In the genomic region with DNA sequence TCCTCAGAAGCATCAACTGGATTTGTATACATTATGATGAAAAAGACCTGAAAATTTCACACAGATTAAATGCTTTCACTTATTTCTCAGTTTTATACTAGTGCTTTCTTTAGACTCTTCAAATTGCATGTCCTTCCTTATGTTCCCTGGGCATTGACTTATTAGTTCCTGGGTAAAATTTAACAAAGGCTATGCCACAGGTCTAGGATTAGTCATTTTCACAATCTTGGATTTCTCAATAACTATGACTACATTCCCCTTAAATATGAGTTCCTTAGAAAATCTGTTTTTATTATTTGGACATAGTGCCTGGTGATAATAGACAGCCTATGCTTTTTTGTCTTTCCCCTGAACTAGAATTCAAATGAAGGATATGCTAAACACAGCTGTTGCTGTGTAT, we compare ENCODE assay signal across 16 cellular contexts.
A peak's percentile ranks its signal among the peaks of the same experiment; 100 is the strongest.
DNase-seq lines count a peak whose midpoint lies in the region; ATAC-seq and TF ChIP-seq lines count a peak whose summit lies in the region.
"Had no signal": no experiment of that assay in that cellular context is flagged by ENCODE, and none has a peak within 500 bp of the region (broad histone marks: within the 10 kb centered on the region; RNA-seq: fewer than 3 reads in every experiment).

No MANE protein-coding gene starts in this region.

- no peaks in the 10 kb centered on the region for H3K27me3 Mint-ChIP-seq in activated T-cell treated with anti-CD3 and anti-CD28 coated beads, Interleukin-2, amount 50 U/mL, for 24 hours
- H3K27me3 Mint-ChIP-seq: activated CD4-positive, alpha-beta memory T cell treated with anti-CD3 and anti-CD28 coated beads for 36 hours; progenitor cell of endocrine pancreas had no signal

- ATAC-seq in lower lobe of right lung = peak; percentile 23 to 30
- no peak for ATAC-seq in HG02981 (IDR thresholded peaks at IDR 0.05; ENCODE audit: unreplicated experiment)
- ATAC-seq: mucosa of descending colon had no signal

- H3K36me3 ChIP-seq in lower lobe of right lung (no peaks in the 10 kb centered on the region), Peyer's patch (no peaks in the 10 kb centered on the region)
- H3K36me3 ChIP-seq: uterus had no signal

- no peak for TF ChIP-seq CTCF in AG10803 (conservative IDR thresholded peaks at IDR 0.05; ENCODE audit: low read length)
- no peak for TF ChIP-seq CTCF in cardiac fibroblast (IDR thresholded peaks at IDR 0.05; ENCODE audit: low read depth, low read length)
- no peak for TF ChIP-seq CTCF in lower lobe of right lung (IDR thresholded peaks at IDR 0.05)
- TF ChIP-seq CTCF in Peyer's patch (IDR thresholded peaks at IDR 0.05) = no peak
- no peak for TF ChIP-seq CTCF in coronary artery (IDR thresholded peaks at IDR 0.05)

- H3K27ac Mint-ChIP-seq in activated T-cell treated with anti-CD3 and anti-CD28 coated beads, Interleukin-2, amount 50 U/mL, for 24 hours = no peak overlapping the region
- H3K27ac Mint-ChIP-seq: activated CD4-positive, alpha-beta memory T cell treated with anti-CD3 and anti-CD28 coated beads for 36 hours; progenitor cell of endocrine pancreas had no signal

- no peak overlapping the region for H3K27ac ChIP-seq in lower lobe of right lung
- no peak overlapping the region for H3K27ac ChIP-seq in Peyer's patch
- H3K27ac ChIP-seq in coronary artery = no peak overlapping the region
- H3K27ac ChIP-seq: uterus had no signal

- H3K27me3 ChIP-seq in lower lobe of right lung (ENCODE audit: low read depth) = no peaks in the 10 kb centered on the region
- H3K27me3 ChIP-seq in Peyer's patch = no peaks in the 10 kb centered on the region
- H3K27me3 ChIP-seq: uterus had no signal

- intact Hi-C loops in lower lobe of right lung (cut with DNase I) = no loop called here

- H3K36me3 Mint-ChIP-seq in activated T-cell treated with anti-CD3 and anti-CD28 coated beads, Interleukin-2, amount 50 U/mL, for 24 hours (ENCODE audit: low read depth) = no peaks in the 10 kb centered on the region
- H3K36me3 Mint-ChIP-seq: activated CD4-positive, alpha-beta memory T cell treated with anti-CD3 and anti-CD28 coated beads for 36 hours had no signal

- no peaks in the 10 kb centered on the region for H3K4me1 ChIP-seq in lower lobe of right lung
- H3K4me1 ChIP-seq in Peyer's patch = no peaks in the 10 kb centered on the region
- H3K4me1 ChIP-seq: uterus had no signal

- H3K4me3 ChIP-seq in AG10803 (ENCODE audit: low read length) (no peak overlapping the region), cardiac fibroblast (replicated peaks in 1 of 2; ENCODE audit: low read depth in 2 of 2, low read length in 2 of 2) (no peak overlapping the region), lower lobe of right lung (no peak overlapping the region), Peyer's patch (no peak overlapping the region), coronary artery (no peak overlapping the region)
- H3K4me3 ChIP-seq: mucosa of descending colon, uterus had no signal

- DNase-seq in AG10803 (ENCODE audit: low read depth) (peak; percentile 72), LHCN-M2 (ENCODE audit: low read depth) (peak; percentile 72), cardiac fibroblast (ENCODE audit: low read depth in 2 of 2) (peak; percentile 78 to 80), lower lobe of right lung (no peak), Peyer's patch (no peak), coronary artery (ENCODE audit: low spot score) (no peak)
- DNase-seq in activated T-cell treated with anti-CD3 and anti-CD28 coated beads, Interleukin-2, amount 50 U/mL, for 24 hours = no peak
- DNase-seq: activated CD4-positive, alpha-beta memory T cell treated with anti-CD3 and anti-CD28 coated beads for 36 hours; activated effector memory CD4-positive, alpha-beta T cell treated with Interleukin-2 at 50 U/mL for 16 hours; C1 segment of cervical spinal cord; mucosa of descending colon; NCI-H1048; NCI-H345; uterus had no signal

- H3K9me3 Mint-ChIP-seq in activated T-cell treated with anti-CD3 and anti-CD28 coated beads, Interleukin-2, amount 50 U/mL, for 24 hours = no peaks in the 10 kb centered on the region
- H3K9me3 Mint-ChIP-seq: activated CD4-positive, alpha-beta memory T cell treated with anti-CD3 and anti-CD28 coated beads for 36 hours had no signal

- no peaks in the 10 kb centered on the region for H3K4me1 Mint-ChIP-seq in activated T-cell treated with anti-CD3 and anti-CD28 coated beads, Interleukin-2, amount 50 U/mL, for 24 hours (ENCODE audit: low read depth)

- H3K4me3 Mint-ChIP-seq in activated T-cell treated with anti-CD3 and anti-CD28 coated beads, Interleukin-2, amount 50 U/mL, for 24 hours = no peak overlapping the region
- H3K4me3 Mint-ChIP-seq: activated CD4-positive, alpha-beta memory T cell treated with anti-CD3 and anti-CD28 coated beads for 36 hours had no signal

- H3K9me3 ChIP-seq in lower lobe of right lung = no peaks in the 10 kb centered on the region
- H3K9me3 ChIP-seq in Peyer's patch = no peaks in the 10 kb centered on the region
- H3K9me3 ChIP-seq: mucosa of descending colon, uterus had no signal

- no peak for TF ChIP-seq POLR2A in Peyer's patch (IDR thresholded peaks at IDR 0.05)

Comparison
In these comparisons a context has a peak if more than half of its experiments do, and no peak if none do; other contexts are left out.
1. DNase-seq: peak in AG10803 (single experiment), LHCN-M2 (single experiment) and cardiac fibroblast (2 of 2); none in lower lobe of right lung (single experiment), Peyer's patch (0 of 3), coronary artery (single experiment) and activated T-cell treated with anti-CD3 and anti-CD28 coated beads, Interleukin-2, amount 50 U/mL, for 24 hours (single experiment).